ENCODE assay signal across 1 cellular context in the genomic region with DNA sequence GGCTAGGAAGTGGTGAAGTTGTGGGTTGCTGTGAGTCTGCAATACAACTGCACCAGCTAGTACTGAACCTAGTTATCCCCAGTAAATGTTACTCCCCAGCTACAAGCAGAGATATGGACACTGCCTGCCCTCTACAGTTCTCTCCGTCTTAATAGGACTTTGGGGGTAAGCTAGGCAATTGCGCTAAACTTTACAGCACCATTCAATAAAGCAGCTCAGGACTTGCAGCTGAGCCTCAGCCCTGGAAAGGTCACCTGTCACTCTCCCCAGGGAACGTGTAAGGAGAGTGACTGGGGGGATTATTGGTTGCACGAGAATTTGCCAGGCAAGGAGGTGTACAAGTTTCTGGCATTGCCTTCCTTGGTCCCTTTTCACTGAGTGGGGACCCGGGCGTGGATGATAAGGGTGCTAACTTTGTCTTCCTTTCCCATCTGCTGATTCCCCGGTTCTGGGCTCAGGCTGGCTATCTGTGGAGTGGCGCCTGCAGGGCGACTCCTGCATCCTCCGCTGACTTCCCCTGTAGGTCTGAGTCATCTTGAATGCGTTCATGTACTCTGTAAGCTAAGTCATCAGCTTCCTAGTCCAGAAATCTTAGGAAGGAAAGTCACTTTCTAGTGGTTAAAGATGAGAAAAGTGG.
TF ChIP-seq lines count a peak whose summit lies in the region.

No MANE protein-coding gene starts in this region.

TF ChIP-seq in K562, 482 proteins besides CTCF, POLR2A, EP300 and RAD21 (continued from another document and continues in another):
- TF ChIP-seq, protein P1, sequence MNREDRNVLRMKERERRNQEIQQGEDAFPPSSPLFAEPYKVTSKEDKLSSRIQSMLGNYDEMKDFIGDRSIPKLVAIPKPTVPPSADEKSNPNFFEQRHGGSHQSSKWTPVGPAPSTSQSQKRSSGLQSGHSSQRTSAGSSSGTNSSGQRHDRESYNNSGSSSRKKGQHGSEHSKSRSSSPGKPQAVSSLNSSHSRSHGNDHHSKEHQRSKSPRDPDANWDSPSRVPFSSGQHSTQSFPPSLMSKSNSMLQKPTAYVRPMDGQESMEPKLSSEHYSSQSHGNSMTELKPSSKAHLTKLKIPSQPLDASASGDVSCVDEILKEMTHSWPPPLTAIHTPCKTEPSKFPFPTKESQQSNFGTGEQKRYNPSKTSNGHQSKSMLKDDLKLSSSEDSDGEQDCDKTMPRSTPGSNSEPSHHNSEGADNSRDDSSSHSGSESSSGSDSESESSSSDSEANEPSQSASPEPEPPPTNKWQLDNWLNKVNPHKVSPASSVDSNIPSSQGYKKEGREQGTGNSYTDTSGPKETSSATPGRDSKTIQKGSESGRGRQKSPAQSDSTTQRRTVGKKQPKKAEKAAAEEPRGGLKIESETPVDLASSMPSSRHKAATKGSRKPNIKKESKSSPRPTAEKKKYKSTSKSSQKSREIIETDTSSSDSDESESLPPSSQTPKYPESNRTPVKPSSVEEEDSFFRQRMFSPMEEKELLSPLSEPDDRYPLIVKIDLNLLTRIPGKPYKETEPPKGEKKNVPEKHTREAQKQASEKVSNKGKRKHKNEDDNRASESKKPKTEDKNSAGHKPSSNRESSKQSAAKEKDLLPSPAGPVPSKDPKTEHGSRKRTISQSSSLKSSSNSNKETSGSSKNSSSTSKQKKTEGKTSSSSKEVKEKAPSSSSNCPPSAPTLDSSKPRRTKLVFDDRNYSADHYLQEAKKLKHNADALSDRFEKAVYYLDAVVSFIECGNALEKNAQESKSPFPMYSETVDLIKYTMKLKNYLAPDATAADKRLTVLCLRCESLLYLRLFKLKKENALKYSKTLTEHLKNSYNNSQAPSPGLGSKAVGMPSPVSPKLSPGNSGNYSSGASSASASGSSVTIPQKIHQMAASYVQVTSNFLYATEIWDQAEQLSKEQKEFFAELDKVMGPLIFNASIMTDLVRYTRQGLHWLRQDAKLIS (CRISPR knock-in tag; IDR thresholded peaks at IDR 0.05): no peak
- TF ChIP-seq POLR2AphosphoS5 (IDR thresholded peaks at IDR 0.05; ENCODE audit: control insufficient read depth, insufficient read depth, low read depth, low read length): 0 out of 2 replicates have a peak, but pooled peaks have one; percentile 31
- TF ChIP-seq EZH2 (IDR thresholded peaks at IDR 0.05; ENCODE audit: borderline replicate concordance, low read depth, low read length): no peak
- no peak for TF ChIP-seq CHD1 (IDR thresholded peaks at IDR 0.05; ENCODE audit: low read length)
- TF ChIP-seq ZNF408 (CRISPR knock-in tag; IDR thresholded peaks at IDR 0.05; ENCODE audit: low read depth): no peak
- no peak for TF ChIP-seq ZNF75A (CRISPR knock-in tag; IDR thresholded peaks at IDR 0.05)
- TF ChIP-seq CBFA2T2 (conservative IDR thresholded peaks at IDR 0.05): peak; percentile 87
- TF ChIP-seq, protein P2, sequence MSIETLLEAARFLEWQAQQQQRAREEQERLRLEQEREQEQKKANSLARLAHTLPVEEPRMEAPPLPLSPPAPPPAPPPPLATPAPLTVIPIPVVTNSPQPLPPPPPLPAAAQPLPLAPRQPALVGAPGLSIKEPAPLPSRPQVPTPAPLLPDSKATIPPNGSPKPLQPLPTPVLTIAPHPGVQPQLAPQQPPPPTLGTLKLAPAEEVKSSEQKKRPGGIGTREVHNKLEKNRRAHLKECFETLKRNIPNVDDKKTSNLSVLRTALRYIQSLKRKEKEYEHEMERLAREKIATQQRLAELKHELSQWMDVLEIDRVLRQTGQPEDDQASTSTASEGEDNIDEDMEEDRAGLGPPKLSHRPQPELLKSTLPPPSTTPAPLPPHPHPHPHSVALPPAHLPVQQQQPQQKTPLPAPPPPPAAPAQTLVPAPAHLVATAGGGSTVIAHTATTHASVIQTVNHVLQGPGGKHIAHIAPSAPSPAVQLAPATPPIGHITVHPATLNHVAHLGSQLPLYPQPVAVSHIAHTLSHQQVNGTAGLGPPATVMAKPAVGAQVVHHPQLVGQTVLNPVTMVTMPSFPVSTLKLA (conservative IDR thresholded peaks at IDR 0.05): no peak
- TF ChIP-seq ZNF174 (CRISPR knock-in tag; IDR thresholded peaks at IDR 0.05): no peak
- peak; percentile 54; the same call in 1 of the 2 replicates for TF ChIP-seq SPI1 (IDR thresholded peaks at IDR 0.05; ENCODE audit: borderline replicate concordance, low read depth, low read length)
- peak; percentile 82 for TF ChIP-seq TEAD4 (IDR thresholded peaks at IDR 0.05; ENCODE audit: low read length)
- TF ChIP-seq TEAD4 (CRISPR knock-in tag; IDR thresholded peaks at IDR 0.05; ENCODE audit: borderline replicate concordance): no peak
- no peak for TF ChIP-seq NFATC3 (IDR thresholded peaks at IDR 0.05)
- TF ChIP-seq, protein P3, sequence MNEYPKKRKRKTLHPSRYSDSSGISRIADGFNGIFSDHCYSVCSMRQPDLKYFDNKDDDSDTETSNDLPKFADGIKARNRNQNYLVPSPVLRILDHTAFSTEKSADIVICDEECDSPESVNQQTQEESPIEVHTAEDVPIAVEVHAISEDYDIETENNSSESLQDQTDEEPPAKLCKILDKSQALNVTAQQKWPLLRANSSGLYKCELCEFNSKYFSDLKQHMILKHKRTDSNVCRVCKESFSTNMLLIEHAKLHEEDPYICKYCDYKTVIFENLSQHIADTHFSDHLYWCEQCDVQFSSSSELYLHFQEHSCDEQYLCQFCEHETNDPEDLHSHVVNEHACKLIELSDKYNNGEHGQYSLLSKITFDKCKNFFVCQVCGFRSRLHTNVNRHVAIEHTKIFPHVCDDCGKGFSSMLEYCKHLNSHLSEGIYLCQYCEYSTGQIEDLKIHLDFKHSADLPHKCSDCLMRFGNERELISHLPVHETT (CRISPR knock-in tag; conservative IDR thresholded peaks at IDR 0.05 in 1 of 2, IDR thresholded peaks at IDR 0.05 in 1 of 2): no peak
- TF ChIP-seq MAFG (tag; conservative IDR thresholded peaks at IDR 0.05): peak; percentile 47
- peak; percentile 19; the same call in 1 of the 2 replicates for TF ChIP-seq CXXC5 (CRISPR knock-in tag; IDR thresholded peaks at IDR 0.05)
- TF ChIP-seq FOSL1 (tag; conservative IDR thresholded peaks at IDR 0.05): peak; percentile 93
- TF ChIP-seq, protein P4, sequence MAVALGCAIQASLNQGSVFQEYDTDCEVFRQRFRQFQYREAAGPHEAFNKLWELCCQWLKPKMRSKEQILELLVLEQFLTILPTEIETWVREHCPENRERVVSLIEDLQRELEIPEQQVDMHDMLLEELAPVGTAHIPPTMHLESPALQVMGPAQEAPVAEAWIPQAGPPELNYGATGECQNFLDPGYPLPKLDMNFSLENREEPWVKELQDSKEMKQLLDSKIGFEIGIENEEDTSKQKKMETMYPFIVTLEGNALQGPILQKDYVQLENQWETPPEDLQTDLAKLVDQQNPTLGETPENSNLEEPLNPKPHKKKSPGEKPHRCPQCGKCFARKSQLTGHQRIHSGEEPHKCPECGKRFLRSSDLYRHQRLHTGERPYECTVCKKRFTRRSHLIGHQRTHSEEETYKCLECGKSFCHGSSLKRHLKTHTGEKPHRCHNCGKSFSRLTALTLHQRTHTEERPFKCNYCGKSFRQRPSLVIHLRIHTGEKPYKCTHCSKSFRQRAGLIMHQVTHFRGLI (CRISPR knock-in tag; IDR thresholded peaks at IDR 0.05): no peak
- TF ChIP-seq, protein P5, sequence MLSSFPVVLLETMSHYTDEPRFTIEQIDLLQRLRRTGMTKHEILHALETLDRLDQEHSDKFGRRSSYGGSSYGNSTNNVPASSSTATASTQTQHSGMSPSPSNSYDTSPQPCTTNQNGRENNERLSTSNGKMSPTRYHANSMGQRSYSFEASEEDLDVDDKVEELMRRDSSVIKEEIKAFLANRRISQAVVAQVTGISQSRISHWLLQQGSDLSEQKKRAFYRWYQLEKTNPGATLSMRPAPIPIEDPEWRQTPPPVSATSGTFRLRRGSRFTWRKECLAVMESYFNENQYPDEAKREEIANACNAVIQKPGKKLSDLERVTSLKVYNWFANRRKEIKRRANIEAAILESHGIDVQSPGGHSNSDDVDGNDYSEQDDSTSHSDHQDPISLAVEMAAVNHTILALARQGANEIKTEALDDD (IDR thresholded peaks at IDR 0.05): peak; percentile 72
- TF ChIP-seq, protein P6, sequence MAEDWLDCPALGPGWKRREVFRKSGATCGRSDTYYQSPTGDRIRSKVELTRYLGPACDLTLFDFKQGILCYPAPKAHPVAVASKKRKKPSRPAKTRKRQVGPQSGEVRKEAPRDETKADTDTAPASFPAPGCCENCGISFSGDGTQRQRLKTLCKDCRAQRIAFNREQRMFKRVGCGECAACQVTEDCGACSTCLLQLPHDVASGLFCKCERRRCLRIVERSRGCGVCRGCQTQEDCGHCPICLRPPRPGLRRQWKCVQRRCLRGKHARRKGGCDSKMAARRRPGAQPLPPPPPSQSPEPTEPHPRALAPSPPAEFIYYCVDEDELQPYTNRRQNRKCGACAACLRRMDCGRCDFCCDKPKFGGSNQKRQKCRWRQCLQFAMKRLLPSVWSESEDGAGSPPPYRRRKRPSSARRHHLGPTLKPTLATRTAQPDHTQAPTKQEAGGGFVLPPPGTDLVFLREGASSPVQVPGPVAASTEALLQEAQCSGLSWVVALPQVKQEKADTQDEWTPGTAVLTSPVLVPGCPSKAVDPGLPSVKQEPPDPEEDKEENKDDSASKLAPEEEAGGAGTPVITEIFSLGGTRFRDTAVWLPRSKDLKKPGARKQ (CRISPR knock-in tag; IDR thresholded peaks at IDR 0.05): no peak
- no peak for TF ChIP-seq ZNF583 (CRISPR knock-in tag; IDR thresholded peaks at IDR 0.05)
- peak; percentile 89 for TF ChIP-seq JUND (IDR thresholded peaks at IDR 0.05; ENCODE audit: borderline replicate concordance, low read depth, low read length)
- peak; percentile 78; the same call in 2 of the 3 replicates for TF ChIP-seq JUND (tag; IDR thresholded peaks at IDR 0.05; ENCODE audit: borderline replicate concordance, low read depth, low read length)
- peak; percentile 49; the same call in 1 of the 2 replicates for TF ChIP-seq PML (IDR thresholded peaks at IDR 0.05; ENCODE audit: low read length)
- TF ChIP-seq SRSF3 (IDR thresholded peaks at IDR 0.05; ENCODE audit: insufficient read depth, low read length): no peak
- TF ChIP-seq C11orf30 (IDR thresholded peaks at IDR 0.05; ENCODE audit: low read depth): peak; percentile 42; the same call in 1 of the 2 replicates
- no peak for TF ChIP-seq CREM (IDR thresholded peaks at IDR 0.05; ENCODE audit: low read depth)
- TF ChIP-seq, protein P7, sequence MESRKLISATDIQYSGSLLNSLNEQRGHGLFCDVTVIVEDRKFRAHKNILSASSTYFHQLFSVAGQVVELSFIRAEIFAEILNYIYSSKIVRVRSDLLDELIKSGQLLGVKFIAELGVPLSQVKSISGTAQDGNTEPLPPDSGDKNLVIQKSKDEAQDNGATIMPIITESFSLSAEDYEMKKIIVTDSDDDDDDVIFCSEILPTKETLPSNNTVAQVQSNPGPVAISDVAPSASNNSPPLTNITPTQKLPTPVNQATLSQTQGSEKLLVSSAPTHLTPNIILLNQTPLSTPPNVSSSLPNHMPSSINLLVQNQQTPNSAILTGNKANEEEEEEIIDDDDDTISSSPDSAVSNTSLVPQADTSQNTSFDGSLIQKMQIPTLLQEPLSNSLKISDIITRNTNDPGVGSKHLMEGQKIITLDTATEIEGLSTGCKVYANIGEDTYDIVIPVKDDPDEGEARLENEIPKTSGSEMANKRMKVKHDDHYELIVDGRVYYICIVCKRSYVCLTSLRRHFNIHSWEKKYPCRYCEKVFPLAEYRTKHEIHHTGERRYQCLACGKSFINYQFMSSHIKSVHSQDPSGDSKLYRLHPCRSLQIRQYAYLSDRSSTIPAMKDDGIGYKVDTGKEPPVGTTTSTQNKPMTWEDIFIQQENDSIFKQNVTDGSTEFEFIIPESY (CRISPR knock-in tag; IDR thresholded peaks at IDR 0.05): no peak
- no peak for TF ChIP-seq CCNT2 (IDR thresholded peaks at IDR 0.05; ENCODE audit: borderline replicate concordance, extremely low read depth, insufficient read length, low read depth, low read length)
- TF ChIP-seq GATA2 (CRISPR knock-in tag; IDR thresholded peaks at IDR 0.05): peak; percentile 61; the same call in 1 of the 2 replicates
- TF ChIP-seq BACH1 (tag; IDR thresholded peaks at IDR 0.05): no peak
- TF ChIP-seq RNF2 (IDR thresholded peaks at IDR 0.05): no peak
- TF ChIP-seq, protein P8, sequence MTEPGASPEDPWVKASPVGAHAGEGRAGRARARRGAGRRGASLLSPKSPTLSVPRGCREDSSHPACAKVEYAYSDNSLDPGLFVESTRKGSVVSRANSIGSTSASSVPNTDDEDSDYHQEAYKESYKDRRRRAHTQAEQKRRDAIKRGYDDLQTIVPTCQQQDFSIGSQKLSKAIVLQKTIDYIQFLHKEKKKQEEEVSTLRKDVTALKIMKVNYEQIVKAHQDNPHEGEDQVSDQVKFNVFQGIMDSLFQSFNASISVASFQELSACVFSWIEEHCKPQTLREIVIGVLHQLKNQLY (CRISPR knock-in tag; conservative IDR thresholded peaks at IDR 0.05): no peak
- TF ChIP-seq ZNF143 (CRISPR knock-in tag; IDR thresholded peaks at IDR 0.05): no peak
- no peak for TF ChIP-seq PPARD (CRISPR knock-in tag; IDR thresholded peaks at IDR 0.05)
- TF ChIP-seq SREBF1 (IDR thresholded peaks at IDR 0.05; ENCODE audit: borderline replicate concordance, low read depth, low read length): no peak
- peak; percentile 79; the same call in 1 of the 2 replicates for TF ChIP-seq ARID1B (IDR thresholded peaks at IDR 0.05)
- peak; percentile 75; the same call in 1 of the 2 replicates for TF ChIP-seq DPF2 (IDR thresholded peaks at IDR 0.05)
- peak; percentile 80 for TF ChIP-seq SMAD4 (CRISPR knock-in tag; conservative IDR thresholded peaks at IDR 0.05)
- TF ChIP-seq KLF16 (IDR thresholded peaks at IDR 0.05): peak; percentile 58; the same call in 1 of the 2 replicates
- TF ChIP-seq ZNF133 (CRISPR knock-in tag; IDR thresholded peaks at IDR 0.05): no peak
- TF ChIP-seq CTBP1 (IDR thresholded peaks at IDR 0.05; ENCODE audit: borderline replicate concordance): peak; percentile 93
- TF ChIP-seq RBM14 (IDR thresholded peaks at IDR 0.05; ENCODE audit: borderline replicate concordance, insufficient read depth, low read depth, low read length): no peak
- no peak for TF ChIP-seq ZFP30 (CRISPR knock-in tag; IDR thresholded peaks at IDR 0.05; ENCODE audit: borderline replicate concordance)
- no peak for TF ChIP-seq FOS (IDR thresholded peaks at IDR 0.05; ENCODE audit: extremely low read depth, insufficient read length)
- TF ChIP-seq NRF1 (conservative IDR thresholded peaks at IDR 0.05 in 1 of 2, IDR thresholded peaks at IDR 0.05 in 1 of 2): 0 out of 4 replicates have a peak, but pooled peaks of 1 of the 2 experiments have one; percentile 30
- peak; percentile 69 for TF ChIP-seq NCOR1 (IDR thresholded peaks at IDR 0.05)
- TF ChIP-seq, protein P9, sequence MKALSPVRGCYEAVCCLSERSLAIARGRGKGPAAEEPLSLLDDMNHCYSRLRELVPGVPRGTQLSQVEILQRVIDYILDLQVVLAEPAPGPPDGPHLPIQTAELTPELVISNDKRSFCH (CRISPR knock-in tag; IDR thresholded peaks at IDR 0.05): no peak
- TF ChIP-seq, protein P9 (tag; IDR thresholded peaks at IDR 0.05): no peak
- TF ChIP-seq DIDO1 (tag; IDR thresholded peaks at IDR 0.05; ENCODE audit: low read depth): no peak; the same call in 1 of the 2 replicates
- TF ChIP-seq SRF (CRISPR knock-in tag; IDR thresholded peaks at IDR 0.05): no peak
- TF ChIP-seq BHLHE40 (IDR thresholded peaks at IDR 0.05; ENCODE audit: low read length): 0 out of 2 replicates have a peak, but pooled peaks have one; percentile 35
